Comparison of ENCODE assay signal across 14 cellular contexts in genomic region chr6:21441386-21441785, GRCh38.
DNase-seq lines count a peak whose midpoint lies in the region; ATAC-seq and TF ChIP-seq lines count a peak whose summit lies in the region.
"Had no signal": no experiment of that assay in that cellular context is flagged by ENCODE, and none has a peak within 500 bp of the region (broad histone marks: within the 10 kb centered on the region; RNA-seq: fewer than 3 reads in every experiment).

No MANE protein-coding gene starts in this region.

- peaks cover 4% of the 10 kb centered on the region; the same call in 1 of the 2 replicates for H3K9me3 ChIP-seq in BLaER1
- H3K9me3 ChIP-seq: prostate gland had no signal

- H3K9ac ChIP-seq in BLaER1, result no peak overlapping the region
- H3K9ac ChIP-seq: KMS-11 had no signal

- peak; percentile 11 for DNase-seq in H4 (ENCODE audit: low spot score)
- peak; percentile 30 for DNase-seq in RKO (ENCODE audit: low spot score)
- DNase-seq in dermis blood vessel endothelial cell, result peak; percentile 19
- DNase-seq in NCI-H1092 treated with DMSO at 0.1 percent for 48 hours (lab: John Stamatoyannopoulos, UW), result no peak
- no peak for DNase-seq in Right ventricle myocardium inferior (ENCODE audit: missing footprints)
- DNase-seq: activated naive CD4-positive, alpha-beta T cell treated with anti-CD3 and anti-CD28 coated beads, Interleukin-2, amount 10 ng/mL, durations not matched to agents 7 days and 5 days; heart right ventricle; NCI-H1930; NCI-H69 had no signal

- no peaks in the 10 kb centered on the region for H3K36me3 ChIP-seq in BLaER1
- H3K36me3 ChIP-seq: heart right ventricle, prostate gland had no signal

- no peak overlapping the region for H3K27ac ChIP-seq in BLaER1
- H3K27ac ChIP-seq: heart right ventricle, KMS-11, prostate gland had no signal

- no peaks in the 10 kb centered on the region for H4K20me1 ChIP-seq in BLaER1

- no peak for ATAC-seq in Right ventricle myocardium inferior
- ATAC-seq in SK-N-SH treated with all-trans-retinoic acid at 6 μM for 48 hours, result no peak
- ATAC-seq in GM21515 (IDR thresholded peaks at IDR 0.05; ENCODE audit: unreplicated experiment), result no peak
- ATAC-seq: heart right ventricle had no signal

- intact Hi-C loops in Right ventricle myocardium inferior (cut with DNase I), result no loop called here

- H3K27me3 ChIP-seq in BLaER1, result no peaks in the 10 kb centered on the region
- H3K27me3 ChIP-seq: heart right ventricle had no signal

- peaks cover 47% of the 10 kb centered on the region for H3K4me1 ChIP-seq in BLaER1
- H3K4me1 ChIP-seq: prostate gland had no signal

- peak overlapping the region; percentile 17; the same call in 1 of the 2 replicates for H3K4me2 ChIP-seq in BLaER1
- H3K4me2 ChIP-seq: KMS-11 had no signal

- H3K4me3 ChIP-seq in BLaER1, result no peak overlapping the region
- H3K4me3 ChIP-seq: heart right ventricle, prostate gland had no signal

TF ChIP-seq in SK-N-SH treated with all-trans-retinoic acid at 6 μM for 48 hours, 23 proteins besides CTCF, POLR2A, EP300 and RAD21:
- TF ChIP-seq GLIS3 (CRISPR knock-in tag; IDR thresholded peaks at IDR 0.05) (no peak), BACH2 (CRISPR knock-in tag; IDR thresholded peaks at IDR 0.05; ENCODE audit: borderline replicate concordance) (no peak), PATZ1 (CRISPR knock-in tag; IDR thresholded peaks at IDR 0.05; ENCODE audit: borderline replicate concordance) (no peak), TOX (CRISPR knock-in tag; IDR thresholded peaks at IDR 0.05; ENCODE audit: borderline replicate concordance) (no peak), RARB (CRISPR knock-in tag; IDR thresholded peaks at IDR 0.05) (no peak), ZNF8 (CRISPR knock-in tag; IDR thresholded peaks at IDR 0.05) (no peak), PPARA (CRISPR knock-in tag; IDR thresholded peaks at IDR 0.05; ENCODE audit: borderline replicate concordance) (no peak), SNAI2 (CRISPR knock-in tag; IDR thresholded peaks at IDR 0.05) (no peak), ARNTL (CRISPR knock-in tag; IDR thresholded peaks at IDR 0.05; ENCODE audit: borderline replicate concordance, low read depth) (no peak)
TF ChIP-seq in SK-N-SH treated with all-trans-retinoic acid at 6 μM for 48 hours: peak in this region for 0.

Comparison
In these comparisons a context has a peak if more than half of its experiments do, and no peak if none do; other contexts are left out.
1. DNase-seq: peak in H4 (single experiment), RKO (single experiment) and dermis blood vessel endothelial cell (single experiment); none in NCI-H1092 treated with DMSO at 0.1 percent for 48 hours (single experiment) and Right ventricle myocardium inferior (single experiment).